19 cellular contexts compared by ENCODE assay signal in the genomic region with DNA sequence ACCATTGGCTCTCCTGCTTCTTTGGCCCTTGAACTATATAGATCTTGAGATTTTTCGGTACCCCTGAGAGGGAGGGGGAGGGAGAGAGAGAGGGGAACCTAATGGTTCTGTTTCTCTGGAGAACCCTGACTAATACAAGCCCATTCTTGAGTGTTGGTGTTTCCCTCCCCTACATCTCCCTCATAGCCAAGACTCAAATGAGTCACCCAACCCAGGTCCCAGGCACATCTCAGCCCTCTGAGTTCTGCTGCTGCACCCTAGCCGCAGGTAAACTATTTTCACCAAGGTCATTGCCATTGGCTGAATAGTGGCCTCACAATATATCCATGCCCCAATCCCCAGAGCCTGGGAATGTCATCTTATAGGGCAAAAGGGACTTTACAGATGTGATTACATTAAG.
DNase-seq lines count a peak whose midpoint lies in the region; ATAC-seq and TF ChIP-seq lines count a peak whose summit lies in the region.
"Had no signal": no experiment of that assay in that cellular context is flagged by ENCODE, and none has a peak within 500 bp of the region (broad histone marks: within the 10 kb centered on the region; RNA-seq: fewer than 3 reads in every experiment).

No MANE protein-coding gene starts in this region.

- DNase-seq in Right ventricle myocardium inferior (ENCODE audit: missing footprints) (no peak), right atrium auricular region (ENCODE audit: low spot score) (no peak), HFFc6 (no peak), left ventricle myocardium superior (no peak), aorta (no peak)
- no peak for DNase-seq in naive thymus-derived CD4-positive, alpha-beta T cell
- DNase-seq: Caco-2; CD4-positive, CD25-positive, alpha-beta regulatory T cell; CD8-positive, alpha-beta T cell; DMS153; DND-41; H7; HCEC 1CT had no signal

- H3K9me3 ChIP-seq in right atrium auricular region (no peaks in the 10 kb centered on the region), aorta (ENCODE audit: control insufficient read depth, low read length) (no peaks in the 10 kb centered on the region)
- no peaks in the 10 kb centered on the region for H3K9me3 ChIP-seq in naive thymus-derived CD4-positive, alpha-beta T cell (ENCODE audit: control insufficient read depth in 2 of 3, low read length in 3 of 3)
- H3K9me3 ChIP-seq: BLaER1, Caco-2 had no signal

- no peaks in the 10 kb centered on the region for H3K4me1 ChIP-seq in right atrium auricular region
- H3K4me1 ChIP-seq in aorta (ENCODE audit: control insufficient read depth in 1 of 2, insufficient read depth in 2 of 2, low read length in 2 of 2) = no peaks in the 10 kb centered on the region
- H3K4me1 ChIP-seq in naive thymus-derived CD4-positive, alpha-beta T cell (ENCODE audit: control insufficient read depth in 2 of 2, insufficient read depth in 2 of 2, low read length in 2 of 2) = no peaks in the 10 kb centered on the region
- H3K4me1 ChIP-seq: BLaER1, Caco-2 had no signal

- H3K27ac ChIP-seq in right atrium auricular region (no peak overlapping the region), aorta (ENCODE audit: low read depth in 1 of 2, low read length in 2 of 2) (no peak overlapping the region)
- H3K27ac ChIP-seq in naive thymus-derived CD4-positive, alpha-beta T cell (ENCODE audit: low read depth, low read length) = no peak overlapping the region
- H3K27ac ChIP-seq: 22Rv1, BLaER1, C4-2B, GM23248 had no signal

- H3K27me3 Mint-ChIP-seq in HFFc6 (ENCODE audit: insufficient read depth) = 0 out of 2 replicates have a peak, but pooled peaks cover 1% of the 10 kb centered on the region
- H3K27me3 Mint-ChIP-seq in naive thymus-derived CD4-positive, alpha-beta T cell = peaks cover 0 to 26% (median 8%) of the 10 kb centered on the region in 5 donors
- H3K27me3 Mint-ChIP-seq: CD4-positive, CD25-positive, alpha-beta regulatory T cell had no signal

- WGBS in aorta, 2 donors = 92% methylated on average over 2 of the region's 2 CpGs

- intact Hi-C loops in Right ventricle myocardium inferior (cut with DNase I) (no loop called here), left ventricle myocardium superior (cut with micrococcal nuclease) (no loop called here), aorta (cut with DNase I) (no loop called here)
- intact Hi-C loops in naive thymus-derived CD4-positive, alpha-beta T cell (cut with micrococcal nuclease) = no loop called here

- H3K4me1 Mint-ChIP-seq in HFFc6 (ENCODE audit: low read depth) = peaks cover 74% of the 10 kb centered on the region
- no peaks in the 10 kb centered on the region for H3K4me1 Mint-ChIP-seq in naive thymus-derived CD4-positive, alpha-beta T cell
- H3K4me1 Mint-ChIP-seq: B cell; CD4-positive, CD25-positive, alpha-beta regulatory T cell had no signal

- peak; percentile 35 for ATAC-seq in Right ventricle myocardium inferior
- peak; percentile 38 for ATAC-seq in left ventricle myocardium superior
- peak; percentile 58 for ATAC-seq in aorta (ENCODE audit: low FRiP score)
- ATAC-seq in HG02938 (IDR thresholded peaks at IDR 0.05; ENCODE audit: unreplicated experiment) = no peak
- ATAC-seq in naive thymus-derived CD4-positive, alpha-beta T cell = no peak
- ATAC-seq: CD8-positive, alpha-beta T cell had no signal

- peak overlapping the region; percentile 55 for H3K27ac Mint-ChIP-seq in HFFc6
- H3K27ac Mint-ChIP-seq in naive thymus-derived CD4-positive, alpha-beta T cell = no peak overlapping the region
- H3K27ac Mint-ChIP-seq: B cell; CD4-positive, CD25-positive, alpha-beta regulatory T cell; CD8-positive, alpha-beta T cell had no signal

- no peaks in the 10 kb centered on the region for H3K9me3 Mint-ChIP-seq in HFFc6
- peaks cover 0 to 3% (median 0%) of the 10 kb centered on the region in 11 donors for H3K9me3 Mint-ChIP-seq in naive thymus-derived CD4-positive, alpha-beta T cell

- H3K4me3 Mint-ChIP-seq in HFFc6 = no peak overlapping the region
- H3K4me3 Mint-ChIP-seq in naive thymus-derived CD4-positive, alpha-beta T cell = no peak overlapping the region
- H3K4me3 Mint-ChIP-seq: B cell; CD4-positive, CD25-positive, alpha-beta regulatory T cell; CD8-positive, alpha-beta T cell had no signal

- CTCF ChIA-PET in naive thymus-derived CD4-positive, alpha-beta T cell (lab: Charles Lee) = no interaction called here

- H3K27me3 ChIP-seq in right atrium auricular region (no peaks in the 10 kb centered on the region), aorta (ENCODE audit: control insufficient read depth in 1 of 2, insufficient read depth in 2 of 2, low read length in 1 of 2) (no peaks in the 10 kb centered on the region)
- no peaks in the 10 kb centered on the region for H3K27me3 ChIP-seq in naive thymus-derived CD4-positive, alpha-beta T cell (ENCODE audit: control insufficient read depth in 2 of 2, insufficient read depth in 2 of 2, low read length in 2 of 2)
- H3K27me3 ChIP-seq: BLaER1 had no signal

- H3K36me3 ChIP-seq in right atrium auricular region (no peaks in the 10 kb centered on the region), aorta (ENCODE audit: control insufficient read depth in 1 of 2, insufficient read depth in 2 of 2, low read length in 1 of 2) (no peaks in the 10 kb centered on the region)
- H3K36me3 ChIP-seq in naive thymus-derived CD4-positive, alpha-beta T cell (ENCODE audit: control insufficient read depth in 2 of 3, insufficient read depth in 3 of 3, low read length in 3 of 3) = no peaks in the 10 kb centered on the region
- H3K36me3 ChIP-seq: BLaER1 had no signal

- H3K4me3 ChIP-seq in right atrium auricular region = no peak overlapping the region
- H3K4me3 ChIP-seq in aorta (ENCODE audit: low read length in 2 of 2) = no peak overlapping the region
- no peak overlapping the region for H3K4me3 ChIP-seq in naive thymus-derived CD4-positive, alpha-beta T cell (ENCODE audit: low read length)
- H3K4me3 ChIP-seq: BLaER1, GM23248 had no signal

- TF ChIP-seq CTCF in right atrium auricular region (IDR thresholded peaks at IDR 0.05) (no peak), HFFc6 (IDR thresholded peaks at IDR 0.05) (no peak)

- no peaks in the 10 kb centered on the region for H3K36me3 Mint-ChIP-seq in HFFc6 (ENCODE audit: low read depth)
- no peaks in the 10 kb centered on the region for H3K36me3 Mint-ChIP-seq in naive thymus-derived CD4-positive, alpha-beta T cell
- H3K36me3 Mint-ChIP-seq: CD4-positive, CD25-positive, alpha-beta regulatory T cell; CD8-positive, alpha-beta T cell had no signal

- POLR2A ChIA-PET in naive thymus-derived CD4-positive, alpha-beta T cell (lab: Charles Lee) = no interaction called here

Comparison
In these comparisons a context has a peak if more than half of its experiments do, and no peak if none do; other contexts are left out.
1. ATAC-seq: peak in Right ventricle myocardium inferior (single experiment), left ventricle myocardium superior (single experiment) and aorta (single experiment); none in HG02938 (single experiment) and naive thymus-derived CD4-positive, alpha-beta T cell (single experiment).